Comparison of ENCODE assay signal across 8 cellular contexts in genomic region chr19:38693380-38694223, GRCh38.
DNase-seq lines count a peak whose midpoint lies in the region; ATAC-seq and TF ChIP-seq lines count a peak whose summit lies in the region.

No MANE protein-coding gene starts in this region.

- H3K4me3 ChIP-seq in NT2/D1 (ENCODE audit: insufficient read length, low read depth): no peak overlapping the region

- H3K27me3 ChIP-seq in NT2/D1 (ENCODE audit: insufficient read depth, insufficient read length): no peaks in the 10 kb centered on the region

- H3K4me1 ChIP-seq in NT2/D1 (ENCODE audit: insufficient read depth, insufficient read length): peaks cover 23% of the 10 kb centered on the region

- TF ChIP-seq POLR2A in GM18505 (IDR thresholded peaks at IDR 0.05; ENCODE audit: borderline replicate concordance, extremely low read depth, insufficient read depth, insufficient read length): no peak

- DNase-seq in NCI-H2227 (lab: John Stamatoyannopoulos, UW; ENCODE audit: unreplicated experiment) (peak; percentile 66), NCI-H2227 treated with DMSO at 0.1 percent for 48 hours (lab: John Stamatoyannopoulos, UW) (no peak), NT2/D1 (ENCODE audit: low read depth, low spot score) (peak; percentile 76), astrocyte of the hippocampus (ENCODE audit: low read depth, low spot score) (peak; percentile 97), iPS-NIHi11 (ENCODE audit: low spot score) (peak; percentile 77), NCI-H2081 (lab: John Stamatoyannopoulos, UW) (no peak)
- peak; percentile 19 for DNase-seq in stimulated activated CD8-positive, alpha-beta memory T cell treated with anti-CD3 and anti-CD28 coated beads, Interleukin-12 subunit alpha, Interleukin-12 subunit beta, amount 100 ng/mL, for 4 hours (ENCODE audit: low read depth)

- peaks cover 65% of the 10 kb centered on the region for H3K36me3 ChIP-seq in NT2/D1 (ENCODE audit: insufficient read depth, insufficient read length, low read length)

- ATAC-seq in GM18505 (IDR thresholded peaks at IDR 0.05; ENCODE audit: unreplicated experiment): no peak

- peak overlapping the region; percentile 61 for H3K9ac ChIP-seq in NT2/D1 (ENCODE audit: insufficient read length, low read depth)

- no peaks in the 10 kb centered on the region for H3K9me3 ChIP-seq in NT2/D1 (ENCODE audit: insufficient read depth, low read length)

Comparison
In these comparisons a context has a peak if more than half of its experiments do, and no peak if none do; other contexts are left out.
1. DNase-seq: peak in NCI-H2227 (single experiment), NT2/D1 (single experiment), astrocyte of the hippocampus (single experiment), iPS-NIHi11 (single experiment) and stimulated activated CD8-positive, alpha-beta memory T cell treated with anti-CD3 and anti-CD28 coated beads, Interleukin-12 subunit alpha, Interleukin-12 subunit beta, amount 100 ng/mL, for 4 hours (single experiment); none in NCI-H2227 treated with DMSO at 0.1 percent for 48 hours (single experiment) and NCI-H2081 (0 of 2).